In genomic region chr6:22036267-22036666, GRCh38 we compare ENCODE assay signal across 8 cellular contexts.
DNase-seq lines count a peak whose midpoint lies in the region; ATAC-seq and TF ChIP-seq lines count a peak whose summit lies in the region.

No MANE protein-coding gene starts in this region.

- no peaks in the 10 kb centered on the region for H3K27me3 ChIP-seq in neuronal stem cell (ENCODE audit: control insufficient read depth in 3 of 3, insufficient read depth in 3 of 3, low read depth in 1 of 3, low read length in 3 of 3)
- no peaks in the 10 kb centered on the region for H3K27me3 ChIP-seq in effector memory CD4-positive, alpha-beta T cell (replicated peaks; ENCODE audit: control insufficient read depth, insufficient read depth, low read length, poor library complexity, severe bottlenecking)
- no peaks in the 10 kb centered on the region for H3K27me3 ChIP-seq in spleen (replicated peaks in 1 of 7)

- H3K4me1 ChIP-seq in neuronal stem cell (ENCODE audit: control insufficient read depth in 2 of 2, insufficient read depth in 1 of 2, low read depth in 1 of 2, low read length in 2 of 2) (peaks cover 10 to 19% of the 10 kb centered on the region in 2 donors), spleen (no peaks in the 10 kb centered on the region)
- no peaks in the 10 kb centered on the region for H3K4me1 ChIP-seq in effector memory CD4-positive, alpha-beta T cell (ENCODE audit: control insufficient read depth, insufficient read depth, low read length, poor library complexity, severe bottlenecking)

- TF ChIP-seq CTCF in VCaP (conservative IDR thresholded peaks at IDR 0.05) (no peak), spleen (IDR thresholded peaks at IDR 0.05 in 8 of 11, conservative IDR thresholded peaks at IDR 0.05 in 3 of 11) (no peak)

- H3K18ac ChIP-seq in neuronal stem cell (ENCODE audit: low read length) = no peak overlapping the region

- no peak overlapping the region for H2BK15ac ChIP-seq in neuronal stem cell (ENCODE audit: low read length)

- CTCF ChIA-PET in HEK293T (lab: Yijun Ruan, JAX) = interaction anchor here (0.9 kb wide), 1 partner anchor 11 kb away, joined by 3 read pairs; no protein-coding TSS in a partner anchor

- WGBS in neuronal stem cell (ENCODE audit: extremely low coverage in 2 of 2, insufficient read length in 2 of 2, insufficient replicate concordance in 1 of 2), 2 donors = no CpG with 5 or more reads among the region's 7 CpGs
- 53 to 71% (median 56%) methylated on average over 7 of the region's 7 CpGs for WGBS in spleen, 5 donors

- no peak overlapping the region for H2BK12ac ChIP-seq in neuronal stem cell (ENCODE audit: low read length)

- H2BK120ac ChIP-seq in neuronal stem cell (ENCODE audit: low read depth, low read length) = no peak overlapping the region

- no peak overlapping the region for H3K23ac ChIP-seq in neuronal stem cell (ENCODE audit: low read depth, low read length, poor library complexity)

- TF ChIP-seq POLR2A in spleen (IDR thresholded peaks at IDR 0.05) = no peak

- no peak overlapping the region for H2BK5ac ChIP-seq in neuronal stem cell (ENCODE audit: low read length)

- peak; percentile 54 for DNase-seq in neuronal stem cell (ENCODE audit: low spot score)
- DNase-seq in HEK293T (ENCODE audit: extremely low spot score) = no peak
- no peak for DNase-seq in effector memory CD4-positive, alpha-beta T cell
- no peak for DNase-seq in spleen

- H3K9ac ChIP-seq in neuronal stem cell (ENCODE audit: low read depth, low read length, poor library complexity) = no peak overlapping the region

- POLR2A ChIA-PET in HEK293T (lab: Yijun Ruan, JAX) = no interaction called here

- H4K8ac ChIP-seq in neuronal stem cell (ENCODE audit: low read depth, low read length) = no peak overlapping the region

- no peak overlapping the region for H4K91ac ChIP-seq in neuronal stem cell (ENCODE audit: low read depth, low read length, poor library complexity)

- no peak overlapping the region for H3K4me2 ChIP-seq in neuronal stem cell (ENCODE audit: insufficient read depth, low read length, poor library complexity, severe bottlenecking)

- peak overlapping the region; percentile 63 for H3K27ac ChIP-seq in VCaP
- no peak overlapping the region for H3K27ac ChIP-seq in neuronal stem cell (replicated peaks; ENCODE audit: low read length)
- H3K27ac ChIP-seq in effector memory CD4-positive, alpha-beta T cell (ENCODE audit: insufficient read depth, low read length, poor library complexity, severe bottlenecking) = no peak overlapping the region
- H3K27ac ChIP-seq in spleen = no peak overlapping the region

- H3K14ac ChIP-seq in neuronal stem cell (ENCODE audit: low read length) = no peak overlapping the region

- H3K9me3 ChIP-seq in neuronal stem cell (replicated peaks in 1 of 2; ENCODE audit: control insufficient read depth in 2 of 2, insufficient read depth in 1 of 2, low read depth in 1 of 2, low read length in 2 of 2) = peaks cover 0 to 22% of the 10 kb centered on the region in 2 donors
- no peaks in the 10 kb centered on the region for H3K9me3 ChIP-seq in effector memory CD4-positive, alpha-beta T cell (ENCODE audit: control insufficient read depth, low read length)
- H3K9me3 ChIP-seq in spleen = peaks cover 0 to 21% (median 18%) of the 10 kb centered on the region in 8 donors

- no peak overlapping the region for H2AFZ ChIP-seq in neuronal stem cell (ENCODE audit: low read length)

- H3K36me3 ChIP-seq in neuronal stem cell (replicated peaks in 1 of 2; ENCODE audit: control insufficient read depth in 2 of 2, insufficient read depth in 2 of 2, low read length in 2 of 2) (peaks cover 0 to 30% of the 10 kb centered on the region in 2 donors), spleen (no peaks in the 10 kb centered on the region)
- H3K36me3 ChIP-seq in effector memory CD4-positive, alpha-beta T cell (ENCODE audit: control insufficient read depth, insufficient read depth, low read length) = no peaks in the 10 kb centered on the region

- intact Hi-C loops in spleen (cut with DNase I; ENCODE audit: low total_unique reads) = no loop called here

- no peak overlapping the region for H2AK5ac ChIP-seq in neuronal stem cell (ENCODE audit: low read depth, low read length)

- H3K4me3 ChIP-seq in neuronal stem cell (ENCODE audit: low read length in 2 of 2) (no peak overlapping the region), spleen (no peak overlapping the region)
- H3K4me3 ChIP-seq in effector memory CD4-positive, alpha-beta T cell (ENCODE audit: insufficient read depth, low read depth, low read length, poor library complexity, severe bottlenecking) = no peak overlapping the region

- no peaks in the 10 kb centered on the region for H3K79me1 ChIP-seq in neuronal stem cell (ENCODE audit: low read depth, low read length)

- no peak overlapping the region for H3K4ac ChIP-seq in neuronal stem cell (ENCODE audit: low read length)

- peak; percentile 89 for ATAC-seq in GM18868 (IDR thresholded peaks at IDR 0.05; ENCODE audit: unreplicated experiment)
- peak; percentile 75 for ATAC-seq in HG03378 (IDR thresholded peaks at IDR 0.05; ENCODE audit: unreplicated experiment)
- ATAC-seq in HG03025 (IDR thresholded peaks at IDR 0.05; ENCODE audit: low FRiP score, unreplicated experiment) = no peak

TF ChIP-seq in HEK293T, 16 proteins besides CTCF, POLR2A, EP300 and RAD21:
- TF ChIP-seq, protein P1, sequence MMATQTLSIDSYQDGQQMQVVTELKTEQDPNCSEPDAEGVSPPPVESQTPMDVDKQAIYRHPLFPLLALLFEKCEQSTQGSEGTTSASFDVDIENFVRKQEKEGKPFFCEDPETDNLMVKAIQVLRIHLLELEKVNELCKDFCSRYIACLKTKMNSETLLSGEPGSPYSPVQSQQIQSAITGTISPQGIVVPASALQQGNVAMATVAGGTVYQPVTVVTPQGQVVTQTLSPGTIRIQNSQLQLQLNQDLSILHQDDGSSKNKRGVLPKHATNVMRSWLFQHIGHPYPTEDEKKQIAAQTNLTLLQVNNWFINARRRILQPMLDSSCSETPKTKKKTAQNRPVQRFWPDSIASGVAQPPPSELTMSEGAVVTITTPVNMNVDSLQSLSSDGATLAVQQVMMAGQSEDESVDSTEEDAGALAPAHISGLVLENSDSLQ (IDR thresholded peaks at IDR 0.05) = no peak
- TF ChIP-seq CTBP1 (IDR thresholded peaks at IDR 0.05; ENCODE audit: borderline replicate concordance) (no peak), TARDBP (IDR thresholded peaks at IDR 0.05) (no peak), BHLHE40 (IDR thresholded peaks at IDR 0.05; ENCODE audit: borderline replicate concordance) (no peak), HDGF (IDR thresholded peaks at IDR 0.05; ENCODE audit: borderline replicate concordance) (no peak)
